ENCODE assay signal across 8 cellular contexts in genomic region chr19:42396542-42397314, GRCh38. TPM values are rescaled to one million over a fixed set of nuclear protein-coding genes. Genes with fewer than 3 reads are reported as not detected.
DNase-seq lines count a peak whose midpoint lies in the region; ATAC-seq and TF ChIP-seq lines count a peak whose summit lies in the region.

No MANE protein-coding gene starts in this region.

- BruUV-seq in Panc1 (replicated peaks; lab: Mats Ljungman, UMichigan): no TSS peak

- H3K4me3 Mint-ChIP-seq in activated T-cell treated with anti-CD3 and anti-CD28 coated beads, Interleukin-2, amount 50 U/mL, for 72 hours: peak overlapping the region; percentile 82 to 89

- CTCF ChIA-PET in Panc1 (lab: Charles Lee): interaction anchor here (0.6 kb wide), 1 partner anchor 9 kb away, joined by 9 read pairs; no protein-coding TSS in a partner anchor

- peaks cover 0 to 3% of the 10 kb centered on the region in 2 donors for H3K36me3 Mint-ChIP-seq in activated T-cell treated with anti-CD3 and anti-CD28 coated beads, Interleukin-2, amount 50 U/mL, for 72 hours (ENCODE audit: insufficient read depth in 2 of 2)

- peaks cover 9% of the 10 kb centered on the region for H3K4me1 ChIP-seq in Panc1 (ENCODE audit: control insufficient read depth, insufficient read depth, low read length)
- H3K4me1 ChIP-seq in esophagus muscularis mucosa: peaks cover 17 to 29% (median 28%) of the 10 kb centered on the region in 4 donors
- H3K4me1 ChIP-seq in muscle layer of colon (ENCODE audit: insufficient read depth, low read length): peaks cover 33% of the 10 kb centered on the region

- no peak for TF ChIP-seq EP300 in esophagus muscularis mucosa (IDR thresholded peaks at IDR 0.05)

- peak; percentile 72 for TF ChIP-seq POLR2A in esophagus muscularis mucosa (IDR thresholded peaks at IDR 0.05; ENCODE audit: low read depth)

- H3K27ac Mint-ChIP-seq in activated T-cell treated with anti-CD3 and anti-CD28 coated beads, Interleukin-2, amount 50 U/mL, for 72 hours: peak overlapping the region; percentile 94

- WGBS in esophagus muscularis mucosa: 2% methylated on average over 13 of the region's 42 CpGs

- in situ Hi-C loops in Panc1 (cut with HindIII; ENCODE audit: low pct_unique_long_range_greater_than_20kb, low sequenced_read_pairs): no loop called here

- POLR2A ChIA-PET in Panc1 (lab: Charles Lee): interaction anchor here (0.5 kb wide), 1 partner anchor 79 kb away, joined by 8 read pairs; no protein-coding TSS in a partner anchor

- H3K27me3 Mint-ChIP-seq in activated T-cell treated with anti-CD3 and anti-CD28 coated beads, Interleukin-2, amount 50 U/mL, for 72 hours (ENCODE audit: low read depth): no peaks in the 10 kb centered on the region

- H3K9ac ChIP-seq in muscle layer of colon (ENCODE audit: low read length): peak overlapping the region; percentile 89

- intact Hi-C loops in Panc1 (cut with micrococcal nuclease; ENCODE audit: unreplicated experiment) (no loop called here), esophagus muscularis mucosa (cut with DNase I) (loop anchor here (5.0 kb wide), 1 partner anchor 69 kb away; the partner anchor contains the start of gene MEGF8)

- peak overlapping the region; percentile 86 for H3K27ac ChIP-seq in Panc1 (ENCODE audit: low read length)
- peak overlapping the region; percentile 82 to 85 (median 84) for H3K27ac ChIP-seq in esophagus muscularis mucosa (replicated peaks in 1 of 4)
- H3K27ac ChIP-seq in muscle layer of colon (ENCODE audit: low read depth, low read length): peak overlapping the region; percentile 91

- H3K4me1 Mint-ChIP-seq in activated T-cell treated with anti-CD3 and anti-CD28 coated beads, Interleukin-2, amount 50 U/mL, for 72 hours (ENCODE audit: low read depth): peaks cover 36% of the 10 kb centered on the region

- H3K36me3 ChIP-seq in Panc1 (ENCODE audit: control insufficient read depth, insufficient read depth, low read length) (no peaks in the 10 kb centered on the region), esophagus muscularis mucosa (no peaks in the 10 kb centered on the region), muscle layer of colon (ENCODE audit: insufficient read depth, low read length) (no peaks in the 10 kb centered on the region)

- no peaks in the 10 kb centered on the region for H3K9me3 Mint-ChIP-seq in activated T-cell treated with anti-CD3 and anti-CD28 coated beads, Interleukin-2, amount 50 U/mL, for 72 hours

- H3K27me3 ChIP-seq in Panc1 (ENCODE audit: control insufficient read depth, insufficient read depth, low read length) (no peaks in the 10 kb centered on the region), esophagus muscularis mucosa (peaks cover 0 to under 1% (median 0%) of the 10 kb centered on the region in 4 donors), muscle layer of colon (ENCODE audit: control insufficient read depth in 1 of 2, insufficient read depth in 2 of 2, low read length in 2 of 2) (no peaks in the 10 kb centered on the region)

- H3K9me3 ChIP-seq in Panc1 (ENCODE audit: control insufficient read depth, insufficient read depth, low read depth, low read length) (no peaks in the 10 kb centered on the region), esophagus muscularis mucosa (no peaks in the 10 kb centered on the region), muscle layer of colon (ENCODE audit: low read length) (no peaks in the 10 kb centered on the region)

- TF ChIP-seq CTCF in Panc1 (IDR thresholded peaks at IDR 0.05): no peak
- TF ChIP-seq CTCF in esophagus muscularis mucosa (IDR thresholded peaks at IDR 0.05): peak in 1 of 3 experiments; percentile 30

- H3K4me3 ChIP-seq in Panc1 (ENCODE audit: low read depth in 2 of 2, low read length in 2 of 2) (peak overlapping the region; percentile 62 to 80), esophagus muscularis mucosa (peak overlapping the region; percentile 55 to 62 (median 60)), muscle layer of colon (ENCODE audit: low read depth in 1 of 2, low read length in 2 of 2) (peak overlapping the region; percentile 59 to 67)

- ATAC-seq in GM21723 (IDR thresholded peaks at IDR 0.05; ENCODE audit: unreplicated experiment) (peak; percentile 90), Panc1 (peak; percentile 97)
- ATAC-seq in activated T-cell treated with anti-CD3 and anti-CD28 coated beads, Interleukin-2, amount 50 U/mL, for 72 hours (replicated peaks in 1 of 2): peak; percentile 98

- peak; percentile 99 for DNase-seq in DMS53 (lab: John Stamatoyannopoulos, UW)
- peak; percentile 97 for DNase-seq in KG1 (lab: John Stamatoyannopoulos, UW)
- peak; percentile 92 for DNase-seq in Panc1 (ENCODE audit: low read depth, low spot score)
- DNase-seq in activated T-cell treated with anti-CD3 and anti-CD28 coated beads, Interleukin-2, amount 50 U/mL, for 72 hours: peak; percentile 98
- peak; percentile 99 for DNase-seq in esophagus muscularis mucosa (ENCODE audit: extremely low spot score)
- peak; percentile 86 to 88 for DNase-seq in stimulated activated CD8-positive, alpha-beta memory T cell treated with anti-CD3 and anti-CD28 coated beads, Interleukin-7, amount 100 ng/mL, for 1 hour (ENCODE audit: low read depth in 2 of 2)

RNA-seq across cellular contexts. Expression of gene CNFN, which starts 6.6 kb away (rescaled TPM):
- total RNA-seq in Panc1 (2021; ENCODE audit: unreplicated experiment) (4.6 TPM), esophagus muscularis mucosa (1 to 10 TPM in 1 of 4 donors, under 1 TPM in 1, not detected in 2; 0.92 to 2.5 TPM)
- 16.7 TPM for polyA plus RNA-seq in Panc1 (2012; ENCODE audit: insufficient read length)
- total RNA-seq in activated T-cell treated with anti-CD3 and anti-CD28 coated beads, Interleukin-2, amount 50 U/mL, for 72 hours: 1 to 10 TPM in 1 of 2 donors, under 1 TPM in 1; 0.53 to 2.1 TPM

RNA-seq across cellular contexts. Expression of gene LIPE, which starts 30.5 kb away (rescaled TPM):
- total RNA-seq in Panc1 (2021; ENCODE audit: unreplicated experiment): 3.4 TPM
- 4.1 TPM for polyA plus RNA-seq in Panc1 (2012; ENCODE audit: insufficient read length)
- 10 to 100 TPM; 46.5 to 53.8 TPM for total RNA-seq in activated T-cell treated with anti-CD3 and anti-CD28 coated beads, Interleukin-2, amount 50 U/mL, for 72 hours
- 10 to 100 TPM in 1 of 4 donors, 1 to 10 TPM in 3; 3.6 to 10.6 (median 5.9) TPM for total RNA-seq in esophagus muscularis mucosa

RNA-seq across cellular contexts. Expression of gene CXCL17, which starts 46.0 kb away (rescaled TPM):
- total RNA-seq in Panc1 (2021; ENCODE audit: unreplicated experiment): not detected
- polyA plus RNA-seq in Panc1 (2012; ENCODE audit: insufficient read length): not detected
- total RNA-seq in activated T-cell treated with anti-CD3 and anti-CD28 coated beads, Interleukin-2, amount 50 U/mL, for 72 hours: not detected
- 1 to 10 TPM in 1 of 4 donors, not detected in 3; 1.2 TPM for total RNA-seq in esophagus muscularis mucosa

Comparison
In these comparisons a context has a peak if more than half of its experiments do, and no peak if none do; other contexts are left out.
1. Peak in every context shown above with its lines: DNase-seq, ATAC-seq, H3K4me3 ChIP-seq and H3K27ac ChIP-seq.
2. RNA of gene LIPE, which starts 30.5 kb away (total RNA-seq): 46.5 to 53.8 TPM in activated T-cell treated with anti-CD3 and anti-CD28 coated beads, Interleukin-2, amount 50 U/mL, for 72 hours; 3.6 to 10.6 TPM in esophagus muscularis mucosa and 3.4 TPM in Panc1 (single experiment); every median in the first group is over 4 times any median in the second.